ENCODE assay signal across 21 cellular contexts in genomic region chr7:155603190-155603857, GRCh38. TPM values are rescaled to one million over a fixed set of nuclear protein-coding genes. Genes with fewer than 3 reads are reported as not detected.
DNase-seq lines count a peak whose midpoint lies in the region; ATAC-seq, FAIRE-seq and TF ChIP-seq lines count a peak whose summit lies in the region.
"Had no signal": no experiment of that assay in that cellular context is flagged by ENCODE, and none has a peak within 500 bp of the region (broad histone marks: within the 10 kb centered on the region; RNA-seq: fewer than 3 reads in every experiment).

No MANE protein-coding gene starts in this region.

- H3F3A ChIP-seq in GM23338 (replicated peaks; ENCODE audit: low read depth) = no peaks in the 10 kb centered on the region

- no CpG with 5 or more reads among the region's 19 CpGs for WGBS in neuronal stem cell (ENCODE audit: extremely low coverage in 2 of 2, insufficient read length in 2 of 2, insufficient replicate concordance in 1 of 2), 2 donors

- FAIRE-seq in GM19239 (lab: Jason Lieb, UNC) = no peak
- FAIRE-seq: RCC 7860 had no signal

- H2BK15ac ChIP-seq in neuronal stem cell (ENCODE audit: low read length) = no peak overlapping the region

- H2AFZ ChIP-seq in GM23338 = no peak overlapping the region
- peak overlapping the region; percentile 80 for H2AFZ ChIP-seq in neuronal stem cell (ENCODE audit: low read length)

- peaks cover 8% of the 10 kb centered on the region for H3K27me3 Mint-ChIP-seq in GM23338 (ENCODE audit: insufficient read depth, low read depth, poor library complexity)
- H3K27me3 Mint-ChIP-seq in dendritic cell treated with granulocyte-macrophage colony-stimulating factor and Interleukin-4, amounts not matched to agents 40 ng/mL and 50 ng/mL, for 4 days = peaks cover 14% of the 10 kb centered on the region

- H3K36me3 Mint-ChIP-seq in GM23338 (ENCODE audit: low read depth) = no peaks in the 10 kb centered on the region
- no peaks in the 10 kb centered on the region for H3K36me3 Mint-ChIP-seq in dendritic cell treated with granulocyte-macrophage colony-stimulating factor and Interleukin-4, amounts not matched to agents 40 ng/mL and 50 ng/mL, for 4 days (ENCODE audit: low read depth)

- peaks cover 6 to 19% (median 10%) of the 10 kb centered on the region in 10 experiments; a peak in 18 of 20 replicates for H3K4me1 ChIP-seq in BLaER1 treated with 17β-estradiol and CSF1 and Interleukin-3, amounts not matched to agents 10 nM and 100 nM
- no peaks in the 10 kb centered on the region for H3K4me1 ChIP-seq in GM23338 (ENCODE audit: insufficient read depth)
- peaks cover 2 to 6% of the 10 kb centered on the region in 2 donors for H3K4me1 ChIP-seq in neuronal stem cell (ENCODE audit: control insufficient read depth in 2 of 2, insufficient read depth in 1 of 2, low read depth in 1 of 2, low read length in 2 of 2)

- no peak overlapping the region for H4K91ac ChIP-seq in neuronal stem cell (ENCODE audit: low read depth, low read length, poor library complexity)

- no peak overlapping the region for H3K27ac ChIP-seq in BLaER1 treated with 17β-estradiol and CSF1 and Interleukin-3, amounts not matched to agents 10 nM and 100 nM
- H3K27ac ChIP-seq in GM23338 (ENCODE audit: low read depth) = no peak overlapping the region
- no peak overlapping the region for H3K27ac ChIP-seq in neuronal stem cell (replicated peaks; ENCODE audit: low read length)

- H2AK5ac ChIP-seq in neuronal stem cell (ENCODE audit: low read depth, low read length) = no peak overlapping the region

- H3K4me1 Mint-ChIP-seq in GM23338 = peaks cover 18% of the 10 kb centered on the region
- peaks cover 49% of the 10 kb centered on the region for H3K4me1 Mint-ChIP-seq in dendritic cell treated with granulocyte-macrophage colony-stimulating factor and Interleukin-4, amounts not matched to agents 40 ng/mL and 50 ng/mL, for 4 days (ENCODE audit: low read depth)

- no peak overlapping the region for H2BK12ac ChIP-seq in neuronal stem cell (ENCODE audit: low read length)

- H3K4me2 ChIP-seq in BLaER1 treated with 17β-estradiol and CSF1 and Interleukin-3, amounts not matched to agents 10 nM and 100 nM = peak overlapping the region in 7 of 11 experiments; percentile 5 to 47 (median 31); a peak in 10 of 22 replicates
- no peak overlapping the region for H3K4me2 ChIP-seq in GM23338
- H3K4me2 ChIP-seq in neuronal stem cell (ENCODE audit: insufficient read depth, low read length, poor library complexity, severe bottlenecking) = no peak overlapping the region

- no peak overlapping the region; the same call in 1 of the 2 replicates for H3K27ac Mint-ChIP-seq in GM23338
- H3K27ac Mint-ChIP-seq in dendritic cell treated with granulocyte-macrophage colony-stimulating factor and Interleukin-4, amounts not matched to agents 40 ng/mL and 50 ng/mL, for 4 days = peak overlapping the region; percentile 72
- H3K27ac Mint-ChIP-seq: CD4-positive, alpha-beta T cell had no signal

- no peak overlapping the region for H3K9ac ChIP-seq in BLaER1 treated with 17β-estradiol and CSF1 and Interleukin-3, amounts not matched to agents 10 nM and 100 nM
- no peak overlapping the region for H3K9ac ChIP-seq in neuronal stem cell (ENCODE audit: low read depth, low read length, poor library complexity)

- no peak overlapping the region for H3K4me3 ChIP-seq in BLaER1 treated with 17β-estradiol and CSF1 and Interleukin-3, amounts not matched to agents 10 nM and 100 nM
- H3K4me3 ChIP-seq in GM23338 (no peak overlapping the region), neuronal stem cell (ENCODE audit: low read length in 2 of 2) (no peak overlapping the region)

- H4K8ac ChIP-seq in neuronal stem cell (ENCODE audit: low read depth, low read length) = no peak overlapping the region

- H3K9me3 ChIP-seq in BLaER1 treated with 17β-estradiol and CSF1 and Interleukin-3, amounts not matched to agents 10 nM and 100 nM (replicated peaks in 1 of 11) = no peaks in the 10 kb centered on the region
- no peaks in the 10 kb centered on the region for H3K9me3 ChIP-seq in neuronal stem cell (replicated peaks in 1 of 2; ENCODE audit: control insufficient read depth in 2 of 2, insufficient read depth in 1 of 2, low read depth in 1 of 2, low read length in 2 of 2)

- H3K14ac ChIP-seq in neuronal stem cell (ENCODE audit: low read length) = no peak overlapping the region

- H3K36me3 ChIP-seq in BLaER1 treated with 17β-estradiol and CSF1 and Interleukin-3, amounts not matched to agents 10 nM and 100 nM = no peaks in the 10 kb centered on the region
- no peaks in the 10 kb centered on the region for H3K36me3 ChIP-seq in GM23338 (ENCODE audit: insufficient read depth)
- no peaks in the 10 kb centered on the region for H3K36me3 ChIP-seq in neuronal stem cell (replicated peaks in 1 of 2; ENCODE audit: control insufficient read depth in 2 of 2, insufficient read depth in 2 of 2, low read length in 2 of 2)

- no peak overlapping the region for H3K4me3 Mint-ChIP-seq in GM23338
- no peak overlapping the region for H3K4me3 Mint-ChIP-seq in dendritic cell treated with granulocyte-macrophage colony-stimulating factor and Interleukin-4, amounts not matched to agents 40 ng/mL and 50 ng/mL, for 4 days
- H3K4me3 Mint-ChIP-seq: CD4-positive, alpha-beta T cell had no signal

- intact Hi-C loops in dendritic cell treated with granulocyte-macrophage colony-stimulating factor and Interleukin-4, amounts not matched to agents 40 ng/mL and 50 ng/mL, for 4 days (cut with micrococcal nuclease) = no loop called here

- no peaks in the 10 kb centered on the region for H3K79me1 ChIP-seq in neuronal stem cell (ENCODE audit: low read depth, low read length)

- DNase-seq in GM23338 (ENCODE audit: low spot score) (no peak), neuronal stem cell (ENCODE audit: low spot score) (no peak), NCI-H524 treated with DMSO at 0.1 percent for 48 hours (lab: John Stamatoyannopoulos, UW) (no peak), GM19239 (ENCODE audit: insufficient read length, low spot score) (no peak)
- DNase-seq: ACHN; AML-193; CD4-positive, alpha-beta T cell; DMS79; NCI-H1048; NCI-H1436 treated with DMSO at 0.1 percent for 48 hours; NCI-H2081; NCI-H510A; NCI-H82; Right ventricle myocardium superior had no signal

- no peaks in the 10 kb centered on the region for H3K9me2 ChIP-seq in GM23338 (ENCODE audit: insufficient read depth)

- H3K79me2 ChIP-seq in GM23338 (replicated peaks; ENCODE audit: insufficient read depth) = no peaks in the 10 kb centered on the region

- 0 out of 3 replicates have a peak, but pooled peaks have one; percentile 18 for ATAC-seq in GM23338
- ATAC-seq in GM18907 (IDR thresholded peaks at IDR 0.05; ENCODE audit: unreplicated experiment) = no peak
- ATAC-seq: HCT116 had no signal

- H2BK5ac ChIP-seq in neuronal stem cell (ENCODE audit: low read length) = no peak overlapping the region

- no peaks in the 10 kb centered on the region for H3K27me3 ChIP-seq in BLaER1 treated with 17β-estradiol and CSF1 and Interleukin-3, amounts not matched to agents 10 nM and 100 nM
- H3K27me3 ChIP-seq in GM23338 (ENCODE audit: insufficient read depth) (no peaks in the 10 kb centered on the region), neuronal stem cell (ENCODE audit: control insufficient read depth in 3 of 3, insufficient read depth in 3 of 3, low read depth in 1 of 3, low read length in 3 of 3) (no peaks in the 10 kb centered on the region)

- peaks cover 3% of the 10 kb centered on the region; the same call in 1 of the 3 replicates for H3K9me3 Mint-ChIP-seq in GM23338
- no peaks in the 10 kb centered on the region for H3K9me3 Mint-ChIP-seq in dendritic cell treated with granulocyte-macrophage colony-stimulating factor and Interleukin-4, amounts not matched to agents 40 ng/mL and 50 ng/mL, for 4 days
- H3K9me3 Mint-ChIP-seq: CD4-positive, alpha-beta T cell had no signal

- H3K4ac ChIP-seq in neuronal stem cell (ENCODE audit: low read length) = no peak overlapping the region

- H2BK120ac ChIP-seq in neuronal stem cell (ENCODE audit: low read depth, low read length) = no peak overlapping the region

- TF ChIP-seq CTCF in GM23338 (conservative IDR thresholded peaks at IDR 0.05; ENCODE audit: low read depth in 2 of 2) = no peak

- H3K23ac ChIP-seq in neuronal stem cell (ENCODE audit: low read depth, low read length, poor library complexity) = no peak overlapping the region

- no peaks in the 10 kb centered on the region for H4K20me1 ChIP-seq in BLaER1 treated with 17β-estradiol and CSF1 and Interleukin-3, amounts not matched to agents 10 nM and 100 nM
- no peaks in the 10 kb centered on the region for H4K20me1 ChIP-seq in GM23338 (replicated peaks; ENCODE audit: insufficient read depth)

- no peak overlapping the region for H3K18ac ChIP-seq in neuronal stem cell (ENCODE audit: low read length)

TF ChIP-seq in GM23338, 12 proteins besides CTCF, POLR2A, EP300 and RAD21 (continues in another document):
- TF ChIP-seq JUNB (IDR thresholded peaks at IDR 0.05; ENCODE audit: unreplicated experiment) (no peak), ZNF331 (CRISPR knock-in tag; IDR thresholded peaks at IDR 0.05; ENCODE audit: low read depth) (no peak), NANOG (IDR thresholded peaks at IDR 0.05; ENCODE audit: borderline replicate concordance) (no peak)

RNA-seq across cellular contexts. Expression of gene RBM33, which starts 41.1 kb away (rescaled TPM):
- 26.1 and 47.7 TPM in 2 replicates for total RNA-seq in GM23338 (2014; rRNA removed; shearing (Covaris generic))
- polyA plus RNA-seq in GM23338 (2016; fragmentation: Nextera tagmentation; extraction: Ambion mirVana) = 88.5 and 94.7 TPM in 2 replicates
- 39.8 TPM for polyA plus RNA-seq in neuronal stem cell (2013, experiment 1 of 2)
- polyA plus RNA-seq in neuronal stem cell (2013, experiment 2 of 2) = 40.0 TPM

RNA-seq across cellular contexts. Expression of gene CNPY1, which starts 57.0 kb away (rescaled TPM):
- total RNA-seq in GM23338 (2014; rRNA removed; shearing (Covaris generic)) = 0.31 TPM in 1 of 2 replicates, not detected in the other
- not detected in 2 replicates for polyA plus RNA-seq in GM23338 (2016; fragmentation: Nextera tagmentation; extraction: Ambion mirVana)
- not detected for polyA plus RNA-seq in neuronal stem cell (2013, experiment 1 of 2)
- polyA plus RNA-seq in neuronal stem cell (2013, experiment 2 of 2) = not detected
- total RNA-seq: CD4-positive, alpha-beta T cell; G401; MCF 10A; Right ventricle myocardium superior had no signal

Comparison
In these comparisons a context has a peak if more than half of its experiments do, and no peak if none do; other contexts are left out.
1. H3K4me2 ChIP-seq: peak in BLaER1 treated with 17β-estradiol and CSF1 and Interleukin-3, amounts not matched to agents 10 nM and 100 nM (7 of 11); none in GM23338 (single experiment) and neuronal stem cell (single experiment).